In genomic region chr20:57628651-57629308, GRCh38 we compare ENCODE assay signal across 7 cellular contexts. TPM values are rescaled to one million over a fixed set of nuclear protein-coding genes. Genes with fewer than 3 reads are reported as not detected.
DNase-seq lines count a peak whose midpoint lies in the region; ATAC-seq and TF ChIP-seq lines count a peak whose summit lies in the region.
"Not testable (repeated sequence)": the region's sequence is repeated elsewhere in the genome, so short reads cannot be mapped to it uniquely, and the experiment has no call there.

No MANE protein-coding gene starts in this region.

- H3K4me3 ChIP-seq in Jurkat, Clone E6-1 (ENCODE audit: low read length): peak overlapping the region; percentile 28; the same call in 1 of the 2 replicates
- not testable (repeated sequence) for H3K4me3 ChIP-seq in esophagus squamous epithelium, psoas muscle
- H3K4me3 ChIP-seq in lower lobe of right lung: peak overlapping the region; percentile 27

- not testable (repeated sequence) for H3K9me3 ChIP-seq in esophagus squamous epithelium, lower lobe of right lung, psoas muscle

- intact Hi-C loops in esophagus squamous epithelium (cut with DNase I); lower lobe of right lung (cut with DNase I); psoas muscle (cut with DNase I): not testable (repeated sequence)

- H3K27ac ChIP-seq in esophagus squamous epithelium: peak overlapping the region; percentile 14 to 82 (median 61)
- H3K27ac ChIP-seq in lower lobe of right lung: peak overlapping the region; percentile 84
- peak overlapping the region; percentile 71 for H3K27ac ChIP-seq in psoas muscle
- peak overlapping the region; percentile 30 for H3K27ac ChIP-seq in substantia nigra (ENCODE audit: low read depth, low read length, poor library complexity, severe bottlenecking)

- peak overlapping the region; percentile 89 for H3K27ac Mint-ChIP-seq in activated naive CD8-positive, alpha-beta T cell treated with anti-CD3 and anti-CD28 coated beads, Interleukin-2, amount 50 U/mL, for 24 hours

- H3K27me3 Mint-ChIP-seq in activated naive CD8-positive, alpha-beta T cell treated with anti-CD3 and anti-CD28 coated beads, Interleukin-2, amount 50 U/mL, for 24 hours: not testable (repeated sequence)

- TF ChIP-seq POLR2A in esophagus squamous epithelium (IDR thresholded peaks at IDR 0.05): not testable (repeated sequence)

- not testable (repeated sequence) for TF ChIP-seq CTCF in esophagus squamous epithelium (IDR thresholded peaks at IDR 0.05); lower lobe of right lung (IDR thresholded peaks at IDR 0.05); psoas muscle (IDR thresholded peaks at IDR 0.05)

- not testable (repeated sequence) for H3K36me3 ChIP-seq in esophagus squamous epithelium; lower lobe of right lung; psoas muscle (ENCODE audit: insufficient read depth in 1 of 2, low read depth in 1 of 2)

- H3K36me3 Mint-ChIP-seq in activated naive CD8-positive, alpha-beta T cell treated with anti-CD3 and anti-CD28 coated beads, Interleukin-2, amount 50 U/mL, for 24 hours (ENCODE audit: low read depth): peaks cover 20% of the 10 kb centered on the region

- 74% methylated on average over 4 of the region's 31 CpGs; no CpG with 5 or more reads in 1 of the 2 donors for WGBS in esophagus squamous epithelium, 2 donors
- 73 to 84% (median 75%) methylated on average over 19 to 31 of the region's 31 CpGs for WGBS in psoas muscle, 3 donors

- DNase-seq in Jurkat, Clone E6-1 (ENCODE audit: low read depth, low spot score); activated naive CD8-positive, alpha-beta T cell treated with anti-CD3 and anti-CD28 coated beads, Interleukin-2, amount 50 U/mL, for 24 hours; esophagus squamous epithelium (lab: John Stamatoyannopoulos, UW); lower lobe of right lung; psoas muscle; substantia nigra (lab: John Stamatoyannopoulos, UW): not testable (repeated sequence)
- peak; percentile 25 for DNase-seq in activated CD4-positive, alpha-beta T cell treated with anti-CD3 and anti-CD28 coated beads for 48 hours

- peaks cover 48% of the 10 kb centered on the region for H3K4me1 Mint-ChIP-seq in activated naive CD8-positive, alpha-beta T cell treated with anti-CD3 and anti-CD28 coated beads, Interleukin-2, amount 50 U/mL, for 24 hours

- H3K27me3 ChIP-seq in esophagus squamous epithelium (peaks cover 0 to 14% (median 0%) of the 10 kb centered on the region in 4 donors), psoas muscle (ENCODE audit: insufficient read depth in 3 of 3, low read length in 2 of 3) (peaks cover 0 to 18% (median 2%) of the 10 kb centered on the region in 3 donors)
- not testable (repeated sequence) for H3K27me3 ChIP-seq in lower lobe of right lung (ENCODE audit: low read depth)

- not testable (repeated sequence) for ATAC-seq in activated naive CD8-positive, alpha-beta T cell treated with anti-CD3 and anti-CD28 coated beads, Interleukin-2, amount 50 U/mL, for 24 hours; lower lobe of right lung; psoas muscle

- H3K4me3 Mint-ChIP-seq in activated naive CD8-positive, alpha-beta T cell treated with anti-CD3 and anti-CD28 coated beads, Interleukin-2, amount 50 U/mL, for 24 hours: peak overlapping the region; percentile 88

- H3K9me3 Mint-ChIP-seq in activated naive CD8-positive, alpha-beta T cell treated with anti-CD3 and anti-CD28 coated beads, Interleukin-2, amount 50 U/mL, for 24 hours: peaks cover 19% of the 10 kb centered on the region

- H3K4me1 ChIP-seq in esophagus squamous epithelium: peaks cover 0 to 19% (median 9%) of the 10 kb centered on the region in 3 donors
- peaks cover 10% of the 10 kb centered on the region for H3K4me1 ChIP-seq in lower lobe of right lung
- not testable (repeated sequence) for H3K4me1 ChIP-seq in psoas muscle

RNA-seq across cellular contexts. Expression of gene ZBP1, which starts 8.6 kb away (rescaled TPM):
- polyA plus RNA-seq in Jurkat, Clone E6-1 (2012; ENCODE audit: insufficient read depth, insufficient read length): not detected
- total RNA-seq in esophagus squamous epithelium (1 to 10 TPM in 1 of 4 donors, under 1 TPM in 3; 0.08 to 1.7 (median 0.23) TPM), lower lobe of right lung (5.8 TPM), psoas muscle (under 1 TPM in 2 of 4 donors, not detected in 2; 0.24 to 0.50 TPM)
- polyA plus RNA-seq in psoas muscle: under 1 TPM; 0.07 to 0.20 (median 0.17) TPM

Comparison
In these comparisons a context has a peak if more than half of its experiments do, and no peak if none do; other contexts are left out.
1. H3K27ac ChIP-seq: peak in every context shown above with its lines; median percentile 84 in lower lobe of right lung; 71 in psoas muscle; 61 in esophagus squamous epithelium; 30 in substantia nigra.